ENCODE assay signal across 23 cellular contexts in the genomic region with DNA sequence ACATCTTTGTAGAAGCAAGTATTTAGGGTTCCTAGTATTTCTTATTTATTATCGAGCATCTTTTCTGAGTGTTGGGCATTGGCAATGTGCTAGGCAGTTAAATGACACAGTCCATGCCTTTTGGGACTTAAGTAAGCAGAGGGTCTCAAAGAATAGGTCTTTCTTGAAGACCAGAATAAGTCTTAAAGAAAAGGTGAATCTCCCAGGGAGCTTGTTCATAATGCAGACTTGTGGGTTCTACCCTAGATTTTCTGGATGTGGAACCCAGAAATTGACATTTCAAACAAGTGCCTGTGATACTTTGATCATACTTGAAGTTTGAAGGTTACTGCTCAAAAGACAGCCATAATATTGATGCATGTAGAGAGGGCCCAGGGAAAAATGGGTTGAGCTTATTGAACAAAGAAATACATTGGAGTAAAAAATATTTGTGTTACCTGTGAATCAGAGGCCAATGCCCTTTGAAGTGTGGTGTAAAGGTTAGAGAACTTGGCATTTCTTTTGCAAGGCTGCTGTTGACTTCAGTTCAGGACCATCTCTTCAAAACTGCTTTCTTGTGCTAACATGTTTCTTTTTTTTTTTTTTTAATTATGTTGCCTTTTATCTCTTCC. TPM values are rescaled to one million over a fixed set of nuclear protein-coding genes. Genes with fewer than 3 reads are reported as not detected.
A peak's percentile ranks its signal among the peaks of the same experiment; 100 is the strongest.
DNase-seq lines count a peak whose midpoint lies in the region; ATAC-seq, FAIRE-seq and TF ChIP-seq lines count a peak whose summit lies in the region.
"Had no signal": no experiment of that assay in that cellular context is flagged by ENCODE, and none has a peak within 500 bp of the region (broad histone marks: within the 10 kb centered on the region; RNA-seq: fewer than 3 reads in every experiment).

No MANE protein-coding gene starts in this region.

- CTCF ChIA-PET in HepG2 (lab: Yijun Ruan, JAX; ENCODE audit: low intra/inter-chr PET ratio, low total read pairs): interaction anchor here (1.4 kb wide), 1 partner anchor 144 kb away, joined by 5 read pairs; no protein-coding TSS in a partner anchor

- H3K79me2 ChIP-seq in HepG2 (ENCODE audit: insufficient read depth, low read length): no peaks in the 10 kb centered on the region

- H2AFZ ChIP-seq in HepG2 (ENCODE audit: low read length): no peak overlapping the region

- no peak overlapping the region for H3K9ac ChIP-seq in HepG2 (ENCODE audit: insufficient read depth, low read depth, low read length)
- H3K9ac ChIP-seq: BLaER1 treated with 17β-estradiol and CSF1 and Interleukin-3, amounts not matched to agents 10 nM and 100 nM had no signal

- H3K9me3 ChIP-seq in HepG2 (ENCODE audit: low read length) (no peaks in the 10 kb centered on the region), right lobe of liver (no peaks in the 10 kb centered on the region)
- H3K9me3 ChIP-seq: A549, Caco-2 had no signal

- TF ChIP-seq CTCF in D721Med (IDR thresholded peaks at IDR 0.05; ENCODE audit: insufficient read depth, missing control alignments) (no peak), HepG2 (CRISPR knock-in tag; IDR thresholded peaks at IDR 0.05) (no peak), right lobe of liver (IDR thresholded peaks at IDR 0.05) (no peak)

- H3K27me3 ChIP-seq in HepG2 (ENCODE audit: control insufficient read depth in 1 of 2, insufficient read depth in 2 of 2, low read length in 2 of 2) (no peaks in the 10 kb centered on the region), right lobe of liver (no peaks in the 10 kb centered on the region)
- H3K27me3 ChIP-seq: BLaER1 treated with 17β-estradiol and CSF1 and Interleukin-3, amounts not matched to agents 10 nM and 100 nM had no signal

- BruUV-seq in HepG2 (replicated peaks; lab: Mats Ljungman, UMichigan): no TSS peak

- ATAC-seq in HepG2 (peak; percentile 79), right lobe of liver (peak; percentile 75 to 87 (median 78)), GM18867 (IDR thresholded peaks at IDR 0.05; ENCODE audit: unreplicated experiment) (no peak), HG03095 (IDR thresholded peaks at IDR 0.05; ENCODE audit: unreplicated experiment) (no peak)
- ATAC-seq: A549; CD8-positive, alpha-beta T cell; GM12878 had no signal

- 50% methylated on average over 1 of the region's 1 CpG for WGBS in HepG2 (ENCODE audit: low lambda C conversion rate)
- 100% methylated on average over 1 of the region's 1 CpG for WGBS in right lobe of liver (ENCODE audit: insufficient coverage, low coverage, low lambda C conversion rate, missing lambda C conversion rate)

- no peak for TF ChIP-seq RAD21 in HepG2 (CRISPR knock-in tag; IDR thresholded peaks at IDR 0.05)

- H3K27ac ChIP-seq in HepG2 (ENCODE audit: extremely low read length, insufficient read depth, low read length) (peak overlapping the region; percentile 14), right lobe of liver (peak overlapping the region in 2 of 3 donors; percentile 64 to 76)
- H3K27ac ChIP-seq: 22Rv1; A549; BLaER1 treated with 17β-estradiol and CSF1 and Interleukin-3, amounts not matched to agents 10 nM and 100 nM; C4-2B had no signal

- POLR2A ChIA-PET in HepG2 (lab: Yijun Ruan, JAX): interaction anchor here (0.7 to 2.3 kb wide), 12 partner anchors 10 to 143 kb away, joined by 3 to 9 read pairs (median 6); partner anchors contain the start of gene RPL37A

- peaks cover 31% of the 10 kb centered on the region for H3K4me1 ChIP-seq in HepG2 (ENCODE audit: insufficient read depth, low read length)
- H3K4me1 ChIP-seq in right lobe of liver: peaks cover 0 to 30% (median 15%) of the 10 kb centered on the region in 4 donors
- H3K4me1 ChIP-seq: A549, Caco-2 had no signal

- in situ Hi-C loops in HepG2 (cut with HindIII; ENCODE audit: extremely low pct_ligation_motif_present, low pct_unique_long_range_greater_than_20kb): loop anchor here (25.0 kb wide), 2 partner anchors 814 to 989 kb away; no protein-coding TSS in a partner anchor

- no peak overlapping the region for H3K4me3 ChIP-seq in HepG2 (replicated peaks in 1 of 3; ENCODE audit: insufficient read depth in 1 of 3, low read depth in 2 of 3, low read length in 3 of 3)
- no peak overlapping the region for H3K4me3 ChIP-seq in right lobe of liver
- H3K4me3 ChIP-seq: A549; BLaER1 treated with 17β-estradiol and CSF1 and Interleukin-3, amounts not matched to agents 10 nM and 100 nM; GM12878 had no signal

- TF ChIP-seq POLR2A in HepG2 (IDR thresholded peaks at IDR 0.05; ENCODE audit: insufficient read depth in 1 of 2, low read depth in 2 of 2, low read length in 2 of 2) (no peak), right lobe of liver (IDR thresholded peaks at IDR 0.05) (no peak)

- peak overlapping the region; percentile 27 for H3K4me2 ChIP-seq in HepG2 (ENCODE audit: low read depth, low read length)
- H3K4me2 ChIP-seq: A549; BLaER1 treated with 17β-estradiol and CSF1 and Interleukin-3, amounts not matched to agents 10 nM and 100 nM had no signal

- intact Hi-C loops in HepG2 (cut with micrococcal nuclease; ENCODE audit: unreplicated experiment) (no loop called here), right lobe of liver (cut with DNase I) (no loop called here)

- no peak for DNase-seq in D721Med (ENCODE audit: insufficient read length, low spot score)
- peak; percentile 83 for DNase-seq in HepG2 (ENCODE audit: low spot score)
- DNase-seq in right lobe of liver: no peak
- DNase-seq: AML-193; Caco-2; Calu3; CD4-positive, alpha-beta T cell; CD8-positive, alpha-beta T cell; DMS 273 treated with DMSO at 0.1 percent for 48 hours; DMS153; DMS53; DMS79; DND-41; EL; GDM1 had no signal

- peak in 1 of 2 experiments; percentile 91; a peak in 2 of 4 replicates for TF ChIP-seq EP300 in HepG2 (IDR thresholded peaks at IDR 0.05; ENCODE audit: low read depth in 2 of 2, low read length in 2 of 2)
- peak; percentile 83; the same call in 1 of the 2 replicates for TF ChIP-seq EP300 in HepG2 (CRISPR knock-in tag; IDR thresholded peaks at IDR 0.05; ENCODE audit: borderline replicate concordance)

- no peaks in the 10 kb centered on the region for H3K36me3 ChIP-seq in HepG2 (replicated peaks in 1 of 2; ENCODE audit: control insufficient read depth in 1 of 2, insufficient read depth in 2 of 2, low read length in 2 of 2)
- H3K36me3 ChIP-seq in right lobe of liver: no peaks in the 10 kb centered on the region

- FAIRE-seq in D721Med (lab: Jason Lieb, UNC) (peak; percentile 53), HepG2 (lab: Jason Lieb, UNC) (peak; percentile 39)
- FAIRE-seq: A549, GM12878, GM12892 had no signal

- no peaks in the 10 kb centered on the region for H4K20me1 ChIP-seq in HepG2 (ENCODE audit: insufficient read depth, low read length)
- H4K20me1 ChIP-seq: BLaER1 treated with 17β-estradiol and CSF1 and Interleukin-3, amounts not matched to agents 10 nM and 100 nM had no signal

TF ChIP-seq in HepG2, 621 proteins besides CTCF, POLR2A, EP300 and RAD21 (continues in another document):
- peak; percentile 76; the same call in 1 of the 2 replicates for TF ChIP-seq KDM6A (CRISPR knock-in tag; IDR thresholded peaks at IDR 0.05; ENCODE audit: low read depth)
- peak; percentile 87 for TF ChIP-seq FOSL1 (CRISPR knock-in tag; IDR thresholded peaks at IDR 0.05; ENCODE audit: borderline replicate concordance)
- TF ChIP-seq HMGA1 (CRISPR knock-in tag; conservative IDR thresholded peaks at IDR 0.05): no peak
- TF ChIP-seq CBX2 (IDR thresholded peaks at IDR 0.05; ENCODE audit: low read depth, low read length): no peak
- no peak for TF ChIP-seq CBX2 (CRISPR knock-in tag; IDR thresholded peaks at IDR 0.05; ENCODE audit: low read depth)
- peak; percentile 91; the same call in 1 of the 2 replicates for TF ChIP-seq RORA (CRISPR knock-in tag; IDR thresholded peaks at IDR 0.05)
- peak; percentile 84 for TF ChIP-seq SOX5 (CRISPR knock-in tag; IDR thresholded peaks at IDR 0.05; ENCODE audit: borderline replicate concordance)
- no peak for TF ChIP-seq EED (CRISPR knock-in tag; IDR thresholded peaks at IDR 0.05)
- no peak for TF ChIP-seq ZMYM3 (CRISPR knock-in tag; IDR thresholded peaks at IDR 0.05)
- TF ChIP-seq ARID3A (IDR thresholded peaks at IDR 0.05; ENCODE audit: low read depth, low read length): peak; percentile 73

RNA-seq across cellular contexts. Expression of gene RPL37A, which starts 24.4 kb away (rescaled TPM):
- 6,902 and 7,071 TPM in 2 replicates for total RNA-seq in HepG2 (2016; rRNA removed; fragmentation: Illumina TruSeq; extraction: Trizol)
- total RNA-seq in HepG2 (2016; cell fraction: cytosol; rRNA removed; fragmentation: Illumina TruSeq; extraction: Trizol; ENCODE audit: low read depth): 11,484 and 12,287 TPM in 2 replicates
- total RNA-seq in HepG2 (2016; cell fraction: insoluble cytoplasmic fraction; rRNA removed; fragmentation: Illumina TruSeq; extraction: Trizol): 6,918 and 7,424 TPM in 2 replicates
- 16,795 and 17,457 TPM in 2 replicates for total RNA-seq in HepG2 (2016; cell fraction: membrane; rRNA removed; fragmentation: Illumina TruSeq; extraction: Trizol)
- 2,427 and 2,707 TPM in 2 replicates for total RNA-seq in HepG2 (2016; cell fraction: nucleus; rRNA removed; fragmentation: Illumina TruSeq; extraction: Trizol)
- polyA plus RNA-seq in HepG2 (2011; rRNA removed): 7,317 and 7,910 TPM in 2 replicates
- 3,435 and 3,576 TPM in 2 replicates for polyA plus RNA-seq in HepG2 (2011; cell fraction: cytosol; rRNA removed)
- polyA plus RNA-seq in HepG2 (2011; cell fraction: nucleus; rRNA removed): 934 and 1,174 TPM in 2 replicates
- 7,692 and 8,090 TPM in 2 replicates for polyA plus RNA-seq in HepG2 (2012)
- 11,969 and 13,234 TPM in 2 replicates for polyA plus RNA-seq in HepG2 (2016; cell fraction: cytosol; fragmentation: Illumina TruSeq; extraction: Trizol; ENCODE audit: low read depth)
- polyA plus RNA-seq in HepG2 (2016; cell fraction: insoluble cytoplasmic fraction; fragmentation: Illumina TruSeq; extraction: Trizol; ENCODE audit: low read depth): 6,005 and 6,067 TPM in 2 replicates
- polyA plus RNA-seq in HepG2 (2016; cell fraction: membrane; fragmentation: Illumina TruSeq; extraction: Trizol; ENCODE audit: low read depth): 14,650 and 14,956 TPM in 2 replicates
- polyA plus RNA-seq in HepG2 (2016; cell fraction: nucleus; fragmentation: Illumina TruSeq; extraction: Trizol; ENCODE audit: insufficient read depth, low read depth): 4,147 and 4,271 TPM in 2 replicates
- 537 and 682 TPM in 2 replicates for polyA minus RNA-seq in HepG2 (2011; rRNA and poly(A)+ RNA removed; ENCODE audit: low replicate concordance)
- 1,971 TPM in 2 replicates for polyA minus RNA-seq in HepG2 (2011; cell fraction: cytosol; rRNA and poly(A)+ RNA removed)
- 601 and 721 TPM in 2 replicates for polyA minus RNA-seq in HepG2 (2011; cell fraction: nucleus; rRNA and poly(A)+ RNA removed)
- 100 to 1,000 TPM; 383 to 894 (median 710) TPM for total RNA-seq in right lobe of liver

Comparison
In these comparisons a context has a peak if more than half of its experiments do, and no peak if none do; other contexts are left out.
1. ATAC-seq: peak in HepG2 (single experiment) and right lobe of liver (4 of 4); none in GM18867 (single experiment) and HG03095 (single experiment).